Comparison of ENCODE assay signal across 1 cellular context in the genomic region with DNA sequence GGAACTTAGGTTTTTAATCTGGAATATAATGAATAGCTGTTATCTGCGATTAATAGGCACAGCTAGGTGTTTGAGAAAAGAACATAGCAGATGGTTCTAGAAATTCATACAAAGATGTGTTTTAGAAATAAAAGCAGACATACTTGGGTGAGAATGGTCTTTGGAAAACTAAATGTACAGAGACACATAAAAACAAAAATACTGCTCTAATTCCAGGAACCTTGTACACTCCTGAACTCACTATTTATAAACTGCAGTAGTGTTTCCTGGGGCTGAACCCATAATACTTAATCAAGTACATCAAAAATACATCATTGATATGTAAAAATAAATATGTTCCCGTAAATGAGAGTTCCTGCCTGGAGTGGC.
TF ChIP-seq lines count a peak whose summit lies in the region.

No MANE protein-coding gene starts in this region.

TF ChIP-seq in HepG2, 621 proteins besides CTCF, POLR2A, EP300 and RAD21 (continued from another document):
- TF ChIP-seq ZBTB7A (CRISPR knock-in tag; IDR thresholded peaks at IDR 0.05), result no peak
- TF ChIP-seq ZNF646 (CRISPR knock-in tag; IDR thresholded peaks at IDR 0.05), result no peak
- TF ChIP-seq TP53 (CRISPR knock-in tag; conservative IDR thresholded peaks at IDR 0.05), result no peak
- TF ChIP-seq ZNF629 (CRISPR knock-in tag; conservative IDR thresholded peaks at IDR 0.05), result no peak
- no peak for TF ChIP-seq FOXO1 (CRISPR knock-in tag; IDR thresholded peaks at IDR 0.05)
TF ChIP-seq in HepG2: peak in this region for 0.
